20 cellular contexts compared by ENCODE assay signal in genomic region chr11:84136926-84137325, GRCh38.
"Had no signal": no experiment of that assay in that cellular context is flagged by ENCODE, and none has a peak within 500 bp of the region (broad histone marks: within the 10 kb centered on the region; RNA-seq: fewer than 3 reads in every experiment).

No MANE protein-coding gene starts in this region.

- H3K27ac Mint-ChIP-seq: activated naive CD4-positive, alpha-beta T cell treated with anti-CD3 and anti-CD28 coated beads, Interleukin-2, amount 50 U/mL, for 72 hours; activated T-cell treated with anti-CD3 and anti-CD28 coated beads, Interleukin-2, amount 50 U/mL, for 24 hours; activated T-helper 17 cell treated with anti-CD3 and anti-CD28 coated beads, Interleukin-2, amount 50 U/mL, for 72 hours; naive B cell; neural progenitor cell; T-helper 1 cell treated with Interleukin-12 subunit alpha and Interleukin-12 subunit beta and Interleukin-4 antibody, amounts not matched to agents 30 μg/mL and 1 μg/mL, for 36 hours; WTC11 had no signal

- H3K27me3 ChIP-seq: body of pancreas, cardiac muscle cell, foreskin keratinocyte, neural progenitor cell, tibial artery had no signal

- H3K36me3 Mint-ChIP-seq: naive B cell, neural progenitor cell, WTC11 had no signal

- H3K9ac ChIP-seq: neural progenitor cell had no signal

- H3K4me2 ChIP-seq: neural progenitor cell had no signal

- H3K4me1 ChIP-seq: body of pancreas, foreskin keratinocyte, left ventricle myocardium inferior, neural progenitor cell had no signal

- H3K4me1 Mint-ChIP-seq: activated T-helper 17 cell treated with anti-CD3 and anti-CD28 coated beads, Interleukin-2, amount 50 U/mL, for 72 hours; naive B cell; neural progenitor cell had no signal

- H3K27me3 Mint-ChIP-seq: activated T-cell treated with anti-CD3 and anti-CD28 coated beads, Interleukin-2, amount 50 U/mL, for 24 hours; activated T-helper 17 cell treated with anti-CD3 and anti-CD28 coated beads, Interleukin-2, amount 50 U/mL, for 72 hours had no signal

- H3K9me3 ChIP-seq: body of pancreas, left ventricle myocardium inferior, tibial artery had no signal

- H3K27ac ChIP-seq: body of pancreas, cardiac muscle cell, foreskin keratinocyte, left ventricle myocardium inferior, neural progenitor cell, tibial artery had no signal

- H3K9me3 Mint-ChIP-seq: neural progenitor cell, WTC11 had no signal

- H3K36me3 ChIP-seq: cardiac muscle cell, left ventricle myocardium inferior, neural progenitor cell, tibial artery had no signal

- FAIRE-seq: endometrium had no signal

- H3K4me3 ChIP-seq: body of pancreas, cardiac muscle cell, left ventricle myocardium inferior, neural progenitor cell, tibial artery had no signal

- H2AFZ ChIP-seq: neural progenitor cell had no signal

- DNase-seq: activated CD8-positive, alpha-beta memory T cell treated with anti-CD3 and anti-CD28 coated beads for 24 hours; activated CD8-positive, alpha-beta memory T cell treated with anti-CD3 and anti-CD28 coated beads, Interleukin-2, amount 50 U/mL, for 4 hours; activated T-cell treated with anti-CD3 and anti-CD28 coated beads, Interleukin-2, amount 50 U/mL, for 24 hours; body of pancreas; effector CD4-positive, alpha-beta T cell; foreskin keratinocyte; left ventricle myocardium inferior; naive B cell; posterior cingulate gyrus; stimulated activated CD4-positive, alpha-beta T cell treated with anti-CD3 and anti-CD28 coated beads, Interleukin-4, amount 100 ng/mL, for 1 hour; stimulated activated naive CD4-positive, alpha-beta T cell treated with Interleukin-2 at 50 U/mL for 16 hours; T1000; tibial artery had no signal

- H3K4me3 Mint-ChIP-seq: activated T-cell treated with anti-CD3 and anti-CD28 coated beads, Interleukin-2, amount 50 U/mL, for 24 hours; activated T-helper 17 cell treated with anti-CD3 and anti-CD28 coated beads, Interleukin-2, amount 50 U/mL, for 72 hours; naive B cell; neural progenitor cell; T-helper 1 cell treated with Interleukin-12 subunit alpha and Interleukin-12 subunit beta and Interleukin-4 antibody, amounts not matched to agents 30 μg/mL and 1 μg/mL, for 36 hours; WTC11 had no signal
